14 cellular contexts compared by ENCODE assay signal in the genomic region with DNA sequence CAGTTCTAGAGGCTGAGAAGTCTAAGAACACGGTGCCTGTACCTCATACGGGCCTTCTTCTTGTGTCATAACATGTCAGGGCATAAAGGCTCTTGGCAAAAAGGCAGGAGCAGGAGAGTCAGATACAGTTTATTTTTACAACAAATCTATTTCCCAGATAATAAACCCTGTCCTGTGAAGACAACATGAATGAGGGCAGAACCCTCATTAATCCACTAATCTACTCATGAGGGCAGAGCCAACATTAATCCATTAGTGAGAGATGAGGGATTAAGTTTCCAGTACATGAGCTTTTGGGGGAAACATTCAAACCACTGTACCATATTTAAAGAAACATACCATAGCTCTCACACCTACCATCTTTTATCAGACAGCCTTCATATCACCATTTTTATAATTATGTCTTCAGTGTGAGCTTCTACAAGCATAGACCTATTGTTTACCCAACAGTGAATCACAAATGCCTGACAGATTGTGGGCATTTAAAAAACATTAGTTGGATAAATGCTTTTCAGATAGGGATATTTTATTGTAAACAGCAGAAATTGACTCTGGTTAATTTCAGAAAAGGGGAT.
A peak's percentile ranks its signal among the peaks of the same experiment; 100 is the strongest.
DNase-seq lines count a peak whose midpoint lies in the region; ATAC-seq, FAIRE-seq and TF ChIP-seq lines count a peak whose summit lies in the region.
"Had no signal": no experiment of that assay in that cellular context is flagged by ENCODE, and none has a peak within 500 bp of the region (broad histone marks: within the 10 kb centered on the region; RNA-seq: fewer than 3 reads in every experiment).

No MANE protein-coding gene starts in this region.

- peaks cover 7% of the 10 kb centered on the region for H3K4me1 ChIP-seq in vagina

- no peak for ATAC-seq in SK-N-SH treated with all-trans-retinoic acid at 6 μM for 48 hours
- ATAC-seq: HCT116 had no signal

- H3K36me3 ChIP-seq in vagina: no peaks in the 10 kb centered on the region

- no peaks in the 10 kb centered on the region for H3K9me3 ChIP-seq in vagina

- peaks cover 60% of the 10 kb centered on the region for H3K4me1 Mint-ChIP-seq in chondrocyte (ENCODE audit: low read depth)
- H3K4me1 Mint-ChIP-seq in osteocyte (ENCODE audit: unreplicated experiment): peaks cover 48% of the 10 kb centered on the region
- no peaks in the 10 kb centered on the region for H3K4me1 Mint-ChIP-seq in activated T-helper 2 cell treated with anti-CD3 and anti-CD28 coated beads, Interferon-gamma antibody, Interleukin-2, Interleukin-4, amounts not matched to agents 10 μg/mL and 5 μg/mL and 100 μg/mL, durations not matched to agents 14 hours and 24 hours and 36 hours (ENCODE audit: low read depth)
- H3K4me1 Mint-ChIP-seq: B cell had no signal

- no peaks in the 10 kb centered on the region for H3K36me3 Mint-ChIP-seq in chondrocyte (ENCODE audit: low read depth)
- no peaks in the 10 kb centered on the region for H3K36me3 Mint-ChIP-seq in osteocyte (ENCODE audit: unreplicated experiment)
- no peaks in the 10 kb centered on the region for H3K36me3 Mint-ChIP-seq in activated T-helper 2 cell treated with anti-CD3 and anti-CD28 coated beads, Interferon-gamma antibody, Interleukin-2, Interleukin-4, amounts not matched to agents 10 μg/mL and 5 μg/mL and 100 μg/mL, durations not matched to agents 14 hours and 24 hours and 36 hours (ENCODE audit: low read depth)

- H3K27me3 ChIP-seq in vagina: no peaks in the 10 kb centered on the region

- H3K27me3 Mint-ChIP-seq in chondrocyte (ENCODE audit: low read depth): peaks cover 2% of the 10 kb centered on the region
- H3K27me3 Mint-ChIP-seq in osteocyte (ENCODE audit: unreplicated experiment): peaks cover 6% of the 10 kb centered on the region
- H3K27me3 Mint-ChIP-seq in activated T-helper 2 cell treated with anti-CD3 and anti-CD28 coated beads, Interferon-gamma antibody, Interleukin-2, Interleukin-4, amounts not matched to agents 10 μg/mL and 5 μg/mL and 100 μg/mL, durations not matched to agents 14 hours and 24 hours and 36 hours (ENCODE audit: low read depth): no peaks in the 10 kb centered on the region
- H3K27me3 Mint-ChIP-seq: B cell had no signal

- no peak for DNase-seq in D721Med (ENCODE audit: insufficient read length, low spot score)
- DNase-seq in NCI-H82 treated with DMSO at 0.1 percent for 48 hours (lab: John Stamatoyannopoulos, UW; ENCODE audit: unreplicated experiment): peak; percentile 87
- no peak for DNase-seq in chondrocyte (ENCODE audit: low spot score)
- DNase-seq in osteocyte (ENCODE audit: extremely low spot score, unreplicated experiment): no peak
- DNase-seq in vagina (ENCODE audit: extremely low spot score in 2 of 2): no peak
- DNase-seq in activated T-helper 2 cell treated with anti-CD3 and anti-CD28 coated beads, Interferon-gamma antibody, Interleukin-2, Interleukin-4, amounts not matched to agents 10 μg/mL and 5 μg/mL and 100 μg/mL, durations not matched to agents 14 hours and 24 hours and 36 hours (ENCODE audit: low spot score): no peak
- DNase-seq: CD4-positive, alpha-beta T cell; GM23248; NCI-H187 treated with DMSO at 0.1 percent for 48 hours; NCI-H446 had no signal

- TF ChIP-seq CTCF in D721Med (IDR thresholded peaks at IDR 0.05; ENCODE audit: insufficient read depth, missing control alignments) (no peak), chondrocyte (IDR thresholded peaks at IDR 0.05) (no peak), osteocyte (IDR thresholded peaks at IDR 0.05) (no peak), vagina (IDR thresholded peaks at IDR 0.05) (no peak)

- H3K4me3 ChIP-seq in vagina: no peak overlapping the region
- H3K4me3 ChIP-seq: GM23248 had no signal

- H3K9me3 Mint-ChIP-seq in chondrocyte (ENCODE audit: low read depth) (peaks cover 7% of the 10 kb centered on the region), osteocyte (ENCODE audit: unreplicated experiment) (peaks cover 12% of the 10 kb centered on the region)
- no peaks in the 10 kb centered on the region for H3K9me3 Mint-ChIP-seq in activated T-helper 2 cell treated with anti-CD3 and anti-CD28 coated beads, Interferon-gamma antibody, Interleukin-2, Interleukin-4, amounts not matched to agents 10 μg/mL and 5 μg/mL and 100 μg/mL, durations not matched to agents 14 hours and 24 hours and 36 hours
- H3K9me3 Mint-ChIP-seq: CD4-positive, alpha-beta T cell had no signal

- FAIRE-seq in D721Med (lab: Jason Lieb, UNC): peak; percentile 98
- FAIRE-seq: GM12892 had no signal

- intact Hi-C loops in vagina (cut with DNase I): no loop called here
- intact Hi-C loops in activated T-helper 2 cell treated with anti-CD3 and anti-CD28 coated beads, Interferon-gamma antibody, Interleukin-2, Interleukin-4, amounts not matched to agents 10 μg/mL and 5 μg/mL and 100 μg/mL, durations not matched to agents 14 hours and 24 hours and 36 hours (cut with micrococcal nuclease): no loop called here

- H3K4me3 Mint-ChIP-seq in chondrocyte (ENCODE audit: unreplicated experiment): no peak overlapping the region
- no peak overlapping the region for H3K4me3 Mint-ChIP-seq in osteocyte (ENCODE audit: unreplicated experiment)
- H3K4me3 Mint-ChIP-seq in activated T-helper 2 cell treated with anti-CD3 and anti-CD28 coated beads, Interferon-gamma antibody, Interleukin-2, Interleukin-4, amounts not matched to agents 10 μg/mL and 5 μg/mL and 100 μg/mL, durations not matched to agents 14 hours and 24 hours and 36 hours (ENCODE audit: low read depth): no peak overlapping the region
- H3K4me3 Mint-ChIP-seq: B cell; CD4-positive, alpha-beta T cell had no signal

- H3K27ac Mint-ChIP-seq in chondrocyte (ENCODE audit: unreplicated experiment): peak overlapping the region; percentile 46
- peak overlapping the region; percentile 61 for H3K27ac Mint-ChIP-seq in osteocyte (ENCODE audit: unreplicated experiment)
- H3K27ac Mint-ChIP-seq in activated T-helper 2 cell treated with anti-CD3 and anti-CD28 coated beads, Interferon-gamma antibody, Interleukin-2, Interleukin-4, amounts not matched to agents 10 μg/mL and 5 μg/mL and 100 μg/mL, durations not matched to agents 14 hours and 24 hours and 36 hours: no peak overlapping the region
- H3K27ac Mint-ChIP-seq: B cell; CD4-positive, alpha-beta T cell had no signal

- no peak overlapping the region for H3K27ac ChIP-seq in vagina
- H3K27ac ChIP-seq: GM23248 had no signal

- no peak for TF ChIP-seq POLR2A in vagina (IDR thresholded peaks at IDR 0.05)

TF ChIP-seq in SK-N-SH treated with all-trans-retinoic acid at 6 μM for 48 hours, 23 proteins besides CTCF, POLR2A, EP300 and RAD21 (continues in another document):
- TF ChIP-seq, protein P1, sequence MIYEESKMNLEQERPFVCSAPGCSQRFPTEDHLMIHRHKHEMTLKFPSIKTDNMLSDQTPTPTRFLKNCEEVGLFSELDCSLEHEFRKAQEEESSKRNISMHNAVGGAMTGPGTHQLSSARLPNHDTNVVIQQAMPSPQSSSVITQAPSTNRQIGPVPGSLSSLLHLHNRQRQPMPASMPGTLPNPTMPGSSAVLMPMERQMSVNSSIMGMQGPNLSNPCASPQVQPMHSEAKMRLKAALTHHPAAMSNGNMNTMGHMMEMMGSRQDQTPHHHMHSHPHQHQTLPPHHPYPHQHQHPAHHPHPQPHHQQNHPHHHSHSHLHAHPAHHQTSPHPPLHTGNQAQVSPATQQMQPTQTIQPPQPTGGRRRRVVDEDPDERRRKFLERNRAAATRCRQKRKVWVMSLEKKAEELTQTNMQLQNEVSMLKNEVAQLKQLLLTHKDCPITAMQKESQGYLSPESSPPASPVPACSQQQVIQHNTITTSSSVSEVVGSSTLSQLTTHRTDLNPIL (CRISPR knock-in tag; IDR thresholded peaks at IDR 0.05; ENCODE audit: low read depth): no peak
- TF ChIP-seq, protein P2, sequence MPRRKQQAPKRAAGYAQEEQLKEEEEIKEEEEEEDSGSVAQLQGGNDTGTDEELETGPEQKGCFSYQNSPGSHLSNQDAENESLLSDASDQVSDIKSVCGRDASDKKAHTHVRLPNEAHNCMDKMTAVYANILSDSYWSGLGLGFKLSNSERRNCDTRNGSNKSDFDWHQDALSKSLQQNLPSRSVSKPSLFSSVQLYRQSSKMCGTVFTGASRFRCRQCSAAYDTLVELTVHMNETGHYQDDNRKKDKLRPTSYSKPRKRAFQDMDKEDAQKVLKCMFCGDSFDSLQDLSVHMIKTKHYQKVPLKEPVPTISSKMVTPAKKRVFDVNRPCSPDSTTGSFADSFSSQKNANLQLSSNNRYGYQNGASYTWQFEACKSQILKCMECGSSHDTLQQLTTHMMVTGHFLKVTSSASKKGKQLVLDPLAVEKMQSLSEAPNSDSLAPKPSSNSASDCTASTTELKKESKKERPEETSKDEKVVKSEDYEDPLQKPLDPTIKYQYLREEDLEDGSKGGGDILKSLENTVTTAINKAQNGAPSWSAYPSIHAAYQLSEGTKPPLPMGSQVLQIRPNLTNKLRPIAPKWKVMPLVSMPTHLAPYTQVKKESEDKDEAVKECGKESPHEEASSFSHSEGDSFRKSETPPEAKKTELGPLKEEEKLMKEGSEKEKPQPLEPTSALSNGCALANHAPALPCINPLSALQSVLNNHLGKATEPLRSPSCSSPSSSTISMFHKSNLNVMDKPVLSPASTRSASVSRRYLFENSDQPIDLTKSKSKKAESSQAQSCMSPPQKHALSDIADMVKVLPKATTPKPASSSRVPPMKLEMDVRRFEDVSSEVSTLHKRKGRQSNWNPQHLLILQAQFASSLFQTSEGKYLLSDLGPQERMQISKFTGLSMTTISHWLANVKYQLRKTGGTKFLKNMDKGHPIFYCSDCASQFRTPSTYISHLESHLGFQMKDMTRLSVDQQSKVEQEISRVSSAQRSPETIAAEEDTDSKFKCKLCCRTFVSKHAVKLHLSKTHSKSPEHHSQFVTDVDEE (CRISPR knock-in tag; IDR thresholded peaks at IDR 0.05): no peak
- TF ChIP-seq ARNTL (CRISPR knock-in tag; IDR thresholded peaks at IDR 0.05; ENCODE audit: borderline replicate concordance, low read depth) (no peak), RARB (CRISPR knock-in tag; IDR thresholded peaks at IDR 0.05) (no peak), ISL1 (CRISPR knock-in tag; IDR thresholded peaks at IDR 0.05) (no peak), ZNF565 (CRISPR knock-in tag; conservative IDR thresholded peaks at IDR 0.05; ENCODE audit: low read depth) (no peak), ZFP30 (CRISPR knock-in tag; IDR thresholded peaks at IDR 0.05) (no peak)
- TF ChIP-seq, protein P3, sequence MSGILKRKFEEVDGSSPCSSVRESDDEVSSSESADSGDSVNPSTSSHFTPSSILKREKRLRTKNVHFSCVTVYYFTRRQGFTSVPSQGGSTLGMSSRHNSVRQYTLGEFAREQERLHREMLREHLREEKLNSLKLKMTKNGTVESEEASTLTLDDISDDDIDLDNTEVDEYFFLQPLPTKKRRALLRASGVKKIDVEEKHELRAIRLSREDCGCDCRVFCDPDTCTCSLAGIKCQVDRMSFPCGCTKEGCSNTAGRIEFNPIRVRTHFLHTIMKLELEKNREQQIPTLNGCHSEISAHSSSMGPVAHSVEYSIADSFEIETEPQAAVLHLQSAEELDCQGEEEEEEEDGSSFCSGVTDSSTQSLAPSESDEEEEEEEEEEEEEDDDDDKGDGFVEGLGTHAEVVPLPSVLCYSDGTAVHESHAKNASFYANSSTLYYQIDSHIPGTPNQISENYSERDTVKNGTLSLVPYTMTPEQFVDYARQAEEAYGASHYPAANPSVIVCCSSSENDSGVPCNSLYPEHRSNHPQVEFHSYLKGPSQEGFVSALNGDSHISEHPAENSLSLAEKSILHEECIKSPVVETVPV (CRISPR knock-in tag; IDR thresholded peaks at IDR 0.05): no peak
